ENCODE assay signal across 8 cellular contexts in genomic region chr12:153080-153746, GRCh38.
DNase-seq lines count a peak whose midpoint lies in the region; ATAC-seq and TF ChIP-seq lines count a peak whose summit lies in the region.

No MANE protein-coding gene starts in this region.

- peaks cover 7% of the 10 kb centered on the region for H3K4me1 Mint-ChIP-seq in CD14-positive monocyte

- H3K27me3 Mint-ChIP-seq in CD14-positive monocyte (ENCODE audit: low read depth in 3 of 3) = peaks cover 0 to 7% (median 0%) of the 10 kb centered on the region in 3 donors

- intact Hi-C loops in CD14-positive monocyte (cut with micrococcal nuclease) = loop anchor here in 1 of 2 donors (5.0 kb wide), 1 partner anchor 46 kb away; no protein-coding TSS in a partner anchor

- in situ Hi-C loops in T47D (cut with HindIII; ENCODE audit: low pct_unique_long_range_greater_than_20kb, low sequenced_read_pairs) = no loop called here

- no peak overlapping the region for H3K4me3 Mint-ChIP-seq in CD14-positive monocyte

- H3K36me3 Mint-ChIP-seq in CD14-positive monocyte = no peaks in the 10 kb centered on the region

- ATAC-seq in GM21737 (IDR thresholded peaks at IDR 0.05; ENCODE audit: unreplicated experiment) (peak; percentile 69), left lobe of liver (peak; percentile 96), GM18517 (IDR thresholded peaks at IDR 0.05; ENCODE audit: unreplicated experiment) (no peak)

- H3K27ac Mint-ChIP-seq in CD14-positive monocyte = peak overlapping the region in 1 of 7 donors; percentile 7

- peaks cover 0 to 5% (median 0%) of the 10 kb centered on the region in 7 donors for H3K9me3 Mint-ChIP-seq in CD14-positive monocyte

- TF ChIP-seq CTCF in CD14-positive monocyte (IDR thresholded peaks at IDR 0.05) = peak; percentile 75

- peak; percentile 67 for DNase-seq in CD14-positive monocyte (ENCODE audit: low spot score)
- peak; percentile 44 to 74 for DNase-seq in NCI-H187 (lab: John Stamatoyannopoulos, UW)
- peak; percentile 83 for DNase-seq in UCSD-AML1 (lab: John Stamatoyannopoulos, UW; ENCODE audit: unreplicated experiment)
- DNase-seq in T47D (ENCODE audit: low read depth in 1 of 2, low spot score in 1 of 2) = peak; percentile 56 to 75
- peak; percentile 75 for DNase-seq in left lobe of liver (ENCODE audit: low spot score)
- DNase-seq in stimulated activated CD8-positive, alpha-beta memory T cell treated with anti-CD3 and anti-CD28 coated beads, Interleukin-15, amount 100 ng/mL, for 48 hours (ENCODE audit: low read depth in 2 of 2) = peak; percentile 42 to 49
